8 cellular contexts compared by ENCODE assay signal in the genomic region with DNA sequence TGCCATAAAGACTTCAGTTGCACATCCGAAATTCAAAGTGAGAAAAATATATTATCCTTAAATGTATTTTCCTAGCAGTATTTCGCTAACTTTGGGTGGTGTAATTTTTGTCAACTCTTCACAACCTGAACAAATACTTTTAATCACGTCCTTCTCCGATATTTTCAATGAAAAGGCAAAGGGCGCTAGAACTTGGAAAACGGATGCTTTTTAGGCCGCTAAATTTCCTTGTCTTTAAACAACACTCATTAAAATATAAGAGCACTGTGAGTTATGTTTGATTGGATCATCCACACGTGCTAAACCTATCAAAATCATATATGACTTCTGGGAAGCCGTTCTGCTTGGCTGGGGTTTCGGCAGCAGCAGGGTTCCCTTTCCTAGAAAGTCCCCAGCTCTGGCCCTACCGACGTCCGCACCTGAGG. TPM values are rescaled to one million over a fixed set of nuclear protein-coding genes. Genes with fewer than 3 reads are reported as not detected.
A peak's percentile ranks its signal among the peaks of the same experiment; 100 is the strongest.
DNase-seq lines count a peak whose midpoint lies in the region; ATAC-seq and TF ChIP-seq lines count a peak whose summit lies in the region.

No MANE protein-coding gene starts in this region.

- POLR2A ChIA-PET in PC-3 (lab: Charles Lee; ENCODE audit: unreplicated experiment), result interaction anchor here (0.6 kb wide), 2 partner anchors 92 to 249 kb away, joined by 5 to 17 read pairs; no protein-coding TSS in a partner anchor

- H3K36me3 ChIP-seq in PC-3 (ENCODE audit: low read depth, low read length), result peaks cover 10% of the 10 kb centered on the region
- peaks cover 1 to 2% of the 10 kb centered on the region in 2 experiments for H3K36me3 ChIP-seq in trophoblast cell (ENCODE audit: control insufficient read depth in 1 of 2, insufficient read depth in 2 of 2, low read length in 2 of 2)

- peak overlapping the region; percentile 87 for H4K8ac ChIP-seq in trophoblast cell (ENCODE audit: low read depth, low read length)

- H3K27me3 ChIP-seq in PC-3 (ENCODE audit: low read length), result no peaks in the 10 kb centered on the region
- no peaks in the 10 kb centered on the region for H3K27me3 ChIP-seq in trophoblast cell (ENCODE audit: insufficient read depth, low read length)

- ATAC-seq in PC-3 (no peak; the same call in 1 of the 2 replicates), HG03108 (IDR thresholded peaks at IDR 0.05; ENCODE audit: unreplicated experiment) (no peak), GM18519 (IDR thresholded peaks at IDR 0.05; ENCODE audit: low FRiP score, unreplicated experiment) (no peak), HG03196 (IDR thresholded peaks at IDR 0.05; ENCODE audit: unreplicated experiment) (no peak)

- H3K4me3 ChIP-seq in GM12865 (ENCODE audit: low read depth, low read length) (peak overlapping the region; percentile 84), PC-3 (ENCODE audit: low read length) (peak overlapping the region; percentile 73), trophoblast cell (ENCODE audit: low read depth, low read length) (peak overlapping the region; percentile 80)

- peak overlapping the region; percentile 29 for H3K14ac ChIP-seq in trophoblast cell (ENCODE audit: low read length)

- CTCF ChIA-PET in PC-3 (lab: Charles Lee), result interaction anchor here (0.5 kb wide), 1 partner anchor 48 kb away, joined by 4 read pairs; no protein-coding TSS in a partner anchor

- no peak overlapping the region for H3K27ac ChIP-seq in PC-3 (ENCODE audit: low read length)
- H3K27ac ChIP-seq in epithelial cell of prostate, result peak overlapping the region; percentile 65
- peak overlapping the region; percentile 13 for H3K27ac ChIP-seq in trophoblast cell (ENCODE audit: low read depth, low read length)

- no peaks in the 10 kb centered on the region for H3K9me3 ChIP-seq in PC-3 (ENCODE audit: low read length)
- peaks cover 3% of the 10 kb centered on the region for H3K9me3 ChIP-seq in trophoblast cell (ENCODE audit: insufficient read depth, low read depth, low read length)

- DNase-seq in GM12865 (ENCODE audit: low read depth) (no peak), PC-3 (no peak), epithelial cell of prostate (ENCODE audit: low read depth, low spot score) (no peak), trophoblast cell (no peak), hepatic stellate cell (ENCODE audit: low spot score) (no peak)

- H3K9ac ChIP-seq in PC-3 (ENCODE audit: low read length) (peak overlapping the region; percentile 86), trophoblast cell (ENCODE audit: low read length) (peak overlapping the region; percentile 79)

- no peak overlapping the region for H3K4ac ChIP-seq in trophoblast cell (ENCODE audit: low read depth, low read length)

- no peak overlapping the region for H2BK12ac ChIP-seq in trophoblast cell (ENCODE audit: low read length)

- H4K12ac ChIP-seq in trophoblast cell (ENCODE audit: low read depth, low read length), result peak overlapping the region; percentile 64

- intact Hi-C loops in PC-3 (cut with micrococcal nuclease), result no loop called here

- no peaks in the 10 kb centered on the region for H3K9me2 ChIP-seq in PC-3 (replicated peaks; ENCODE audit: low read length)

- BruUV-seq in PC-3 (replicated peaks; lab: Mats Ljungman, UMichigan), result TSS peak; percentile 91

- H3F3A ChIP-seq in PC-3 (ENCODE audit: low read length, unreplicated experiment), result peaks cover 4% of the 10 kb centered on the region

- H3K79me2 ChIP-seq in PC-3 (ENCODE audit: low read length) (peaks cover 43% of the 10 kb centered on the region), trophoblast cell (ENCODE audit: control insufficient read depth, insufficient read depth, low read length, poor library complexity) (peaks cover 3% of the 10 kb centered on the region)

- H2AFZ ChIP-seq in PC-3 (ENCODE audit: low read length) (peak overlapping the region; percentile 98), trophoblast cell (ENCODE audit: insufficient read depth, low read length, poor library complexity) (peak overlapping the region; percentile 53)

- H3K18ac ChIP-seq in trophoblast cell (ENCODE audit: low read length), result peak overlapping the region; percentile 42

- peaks cover 12% of the 10 kb centered on the region for H3K4me1 ChIP-seq in PC-3 (ENCODE audit: insufficient read depth, low read length)
- no peaks in the 10 kb centered on the region for H3K4me1 ChIP-seq in trophoblast cell (ENCODE audit: control insufficient read depth in 1 of 2, insufficient read depth in 2 of 2, low read length in 2 of 2)

- WGBS in trophoblast cell (ENCODE audit: extremely low coverage, insufficient coverage, insufficient read length), result no CpG with 5 or more reads among the region's 13 CpGs

- peaks cover 9% of the 10 kb centered on the region for H3K79me1 ChIP-seq in trophoblast cell (ENCODE audit: low read length)

- no peak overlapping the region for H3K23ac ChIP-seq in trophoblast cell (ENCODE audit: low read length)

- H2BK5ac ChIP-seq in trophoblast cell (ENCODE audit: low read depth, low read length, poor library complexity), result no peak overlapping the region

- peaks cover 4% of the 10 kb centered on the region; the same call in 1 of the 2 replicates for H4K20me1 ChIP-seq in PC-3 (ENCODE audit: low read length)

- H2AK5ac ChIP-seq in trophoblast cell (ENCODE audit: low read length), result no peak overlapping the region

- peak overlapping the region; percentile 82 for H3K4me2 ChIP-seq in PC-3 (ENCODE audit: low read length)
- H3K4me2 ChIP-seq in trophoblast cell (ENCODE audit: low read length), result peak overlapping the region; percentile 80

- TF ChIP-seq CTCF in GM12865 (IDR thresholded peaks at IDR 0.05; ENCODE audit: insufficient read depth, low read depth, low read length, missing control alignments) (no peak), PC-3 (conservative IDR thresholded peaks at IDR 0.05; ENCODE audit: low read depth, low read length) (no peak)

- peak overlapping the region; percentile 63 for H4K91ac ChIP-seq in trophoblast cell (ENCODE audit: low read depth, low read length)

- H2BK120ac ChIP-seq in trophoblast cell (ENCODE audit: insufficient read depth, low read length, poor library complexity), result peak overlapping the region; percentile 35

RNA-seq across cellular contexts. Expression of gene MPHOSPH8, which starts 0.5 kb away (rescaled TPM):
- 13.3 and 16.1 TPM in 2 replicates for total RNA-seq in PC-3 (2014; rRNA removed)
- polyA plus RNA-seq in trophoblast cell (2013), result 28.2 and 28.5 TPM in 2 replicates
